ENCODE assay signal across 1 cellular context in genomic region chr12:57941165-57941894, GRCh38.
TF ChIP-seq lines count a peak whose summit lies in the region.

Gene ATP23, plus strand, starts transcription at chr12:57941567. Its CDS starts 135 bp downstream, at chr12:57941702.

TF ChIP-seq in GM23338, 12 proteins besides CTCF, POLR2A, EP300 and RAD21:
- TF ChIP-seq ETS1 (IDR thresholded peaks at IDR 0.05): no peak
- TF ChIP-seq EZH2phosphoT487 (IDR thresholded peaks at IDR 0.05; ENCODE audit: unreplicated experiment): no peak
- no peak for TF ChIP-seq JUNB (IDR thresholded peaks at IDR 0.05; ENCODE audit: unreplicated experiment)
- no peak for TF ChIP-seq NANOG (IDR thresholded peaks at IDR 0.05; ENCODE audit: borderline replicate concordance)
- no peak for TF ChIP-seq ZNF331 (CRISPR knock-in tag; IDR thresholded peaks at IDR 0.05; ENCODE audit: low read depth)
- TF ChIP-seq ZNF462 (CRISPR knock-in tag; IDR thresholded peaks at IDR 0.05): 0 out of 2 replicates have a peak, but pooled peaks have one; percentile 30
- no peak for TF ChIP-seq STAT1 (IDR thresholded peaks at IDR 0.05; ENCODE audit: unreplicated experiment)
- TF ChIP-seq POLR2AphosphoS5 (IDR thresholded peaks at IDR 0.05; ENCODE audit: low read depth): peak; percentile 98
- peak; percentile 88; the same call in 1 of the 2 replicates for TF ChIP-seq ZNF114 (CRISPR knock-in tag; IDR thresholded peaks at IDR 0.05)
- no peak for TF ChIP-seq REST (IDR thresholded peaks at IDR 0.05; ENCODE audit: unreplicated experiment)
- TF ChIP-seq EZH2 (IDR thresholded peaks at IDR 0.05; ENCODE audit: low read depth, unreplicated experiment): no peak
- TF ChIP-seq CREB1 (CRISPR knock-in tag; IDR thresholded peaks at IDR 0.05; ENCODE audit: low read depth): 0 out of 2 replicates have a peak, but pooled peaks have one; percentile 5
